In the genomic region with DNA sequence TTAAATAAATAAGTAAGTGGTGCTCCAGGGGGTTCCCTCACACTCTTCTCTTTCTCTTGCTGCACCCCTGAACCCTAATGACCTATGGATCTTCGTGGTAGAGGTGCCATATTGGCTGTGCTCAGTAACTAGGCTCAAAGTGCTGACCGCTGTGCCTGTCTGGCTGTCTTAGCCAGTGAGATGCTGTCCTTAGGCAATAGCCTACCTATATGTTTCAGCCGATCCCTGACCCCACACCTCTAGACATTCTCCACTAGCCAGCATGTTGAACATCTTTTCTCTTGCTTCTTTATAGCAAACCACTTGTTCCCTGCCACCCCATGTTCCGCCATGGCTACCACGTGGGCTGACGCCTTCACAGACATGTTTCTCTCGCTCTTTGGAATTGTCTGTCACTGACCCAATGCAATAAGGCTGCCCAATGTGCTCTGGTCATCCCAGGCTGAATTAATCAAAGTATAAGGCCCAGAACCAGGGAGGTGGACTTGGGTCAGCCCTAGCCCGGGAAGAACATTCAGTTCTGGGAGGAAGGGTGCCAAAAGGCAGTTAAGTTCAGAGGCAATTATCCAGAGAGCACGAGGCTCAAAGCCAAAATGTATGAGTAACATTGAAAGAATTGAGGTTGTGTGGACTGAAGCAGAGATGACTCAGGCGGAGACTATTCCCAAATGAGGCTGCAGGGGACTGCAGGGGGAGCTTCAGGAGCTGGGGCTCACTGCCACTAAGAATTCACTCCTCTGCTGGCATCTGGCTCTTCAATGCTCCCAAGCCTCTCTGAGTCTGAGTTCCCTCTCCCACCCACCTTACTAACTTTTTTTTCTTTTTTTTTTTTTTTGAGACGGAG, we compare ENCODE assay signal across 8 cellular contexts. TPM values are rescaled to one million over a fixed set of nuclear protein-coding genes. Genes with fewer than 3 reads are reported as not detected.
DNase-seq lines count a peak whose midpoint lies in the region; ATAC-seq and TF ChIP-seq lines count a peak whose summit lies in the region.

No MANE protein-coding gene starts in this region.

- H3K4me1 ChIP-seq in hepatocyte (ENCODE audit: insufficient read depth) (no peaks in the 10 kb centered on the region), smooth muscle cell (ENCODE audit: low read depth) (peaks cover 4% of the 10 kb centered on the region)

- H3K9ac ChIP-seq in smooth muscle cell (ENCODE audit: low read depth) = no peak overlapping the region

- peak; percentile 6 for TF ChIP-seq CTCF in hepatocyte (IDR thresholded peaks at IDR 0.05; ENCODE audit: poor library complexity)
- TF ChIP-seq CTCF in smooth muscle cell (IDR thresholded peaks at IDR 0.05; ENCODE audit: borderline replicate concordance, insufficient read depth, poor library complexity, severe bottlenecking) = no peak

- POLR2A ChIA-PET in HEK293T (lab: Yijun Ruan, JAX) = no interaction called here

- CTCF ChIA-PET in HEK293T (lab: Yijun Ruan, JAX) = no interaction called here

- no peaks in the 10 kb centered on the region for H3K36me3 ChIP-seq in hepatocyte (replicated peaks; ENCODE audit: insufficient read depth, low read depth)
- no peaks in the 10 kb centered on the region for H3K36me3 ChIP-seq in smooth muscle cell (ENCODE audit: low read depth)

- H3F3A ChIP-seq in smooth muscle cell (ENCODE audit: low read depth) = no peaks in the 10 kb centered on the region

- 73% methylated on average over 10 of the region's 11 CpGs for WGBS in hepatocyte (ENCODE audit: low lambda C conversion rate, missing lambda C conversion rate)
- 54% methylated on average over 11 of the region's 11 CpGs for WGBS in smooth muscle cell (ENCODE audit: low lambda C conversion rate)

- H3K79me2 ChIP-seq in hepatocyte (no peaks in the 10 kb centered on the region), smooth muscle cell (ENCODE audit: low read depth) (no peaks in the 10 kb centered on the region)

- DNase-seq in HEK293T (ENCODE audit: extremely low spot score) (peak; percentile 18), hepatocyte (ENCODE audit: low spot score) (peak; percentile 65), smooth muscle cell (lab: John Stamatoyannopoulos, UW; ENCODE audit: unreplicated experiment) (no peak)

- H2AFZ ChIP-seq in hepatocyte = no peak overlapping the region
- no peak overlapping the region for H2AFZ ChIP-seq in smooth muscle cell (ENCODE audit: low read depth)

- peak overlapping the region; percentile 29 for H3K27ac ChIP-seq in angular gyrus (ENCODE audit: low read depth, low read length)
- peak overlapping the region; percentile 24 for H3K27ac ChIP-seq in hepatocyte
- peak overlapping the region; percentile 51 for H3K27ac ChIP-seq in smooth muscle cell (ENCODE audit: low read depth)

- no peaks in the 10 kb centered on the region for H3K27me3 ChIP-seq in hepatocyte
- no peaks in the 10 kb centered on the region for H3K27me3 ChIP-seq in smooth muscle cell (ENCODE audit: low read depth)

- H3K4me2 ChIP-seq in hepatocyte (no peak overlapping the region), smooth muscle cell (peak overlapping the region; percentile 54)

- H4K20me1 ChIP-seq in hepatocyte (ENCODE audit: insufficient read depth, poor library complexity, severe bottlenecking) (no peaks in the 10 kb centered on the region), smooth muscle cell (ENCODE audit: low read depth) (no peaks in the 10 kb centered on the region)

- no peak for ATAC-seq in GM19351 (IDR thresholded peaks at IDR 0.05; ENCODE audit: unreplicated experiment)
- no peak for ATAC-seq in GM21423 (IDR thresholded peaks at IDR 0.05; ENCODE audit: unreplicated experiment)
- ATAC-seq in GM21447 (IDR thresholded peaks at IDR 0.05; ENCODE audit: unreplicated experiment) = no peak
- ATAC-seq in GM21360 (IDR thresholded peaks at IDR 0.05; ENCODE audit: unreplicated experiment) = no peak

- H3K9me3 ChIP-seq in hepatocyte (ENCODE audit: low read depth) (no peaks in the 10 kb centered on the region), smooth muscle cell (replicated peaks; ENCODE audit: low read depth) (no peaks in the 10 kb centered on the region)

- H3K4me3 ChIP-seq in hepatocyte = no peak overlapping the region
- H3K4me3 ChIP-seq in smooth muscle cell = no peak overlapping the region

- no peaks in the 10 kb centered on the region for H3K9me2 ChIP-seq in hepatocyte (replicated peaks; ENCODE audit: insufficient read depth)

TF ChIP-seq in HEK293T, 16 proteins besides CTCF, POLR2A, EP300 and RAD21:
- TF ChIP-seq SP1 (IDR thresholded peaks at IDR 0.05) (no peak), L3MBTL2 (conservative IDR thresholded peaks at IDR 0.05) (no peak), ARNT (IDR thresholded peaks at IDR 0.05) (no peak), CTBP1 (IDR thresholded peaks at IDR 0.05; ENCODE audit: borderline replicate concordance) (no peak), FOXA1 (IDR thresholded peaks at IDR 0.05) (no peak)
- TF ChIP-seq, protein P1, sequence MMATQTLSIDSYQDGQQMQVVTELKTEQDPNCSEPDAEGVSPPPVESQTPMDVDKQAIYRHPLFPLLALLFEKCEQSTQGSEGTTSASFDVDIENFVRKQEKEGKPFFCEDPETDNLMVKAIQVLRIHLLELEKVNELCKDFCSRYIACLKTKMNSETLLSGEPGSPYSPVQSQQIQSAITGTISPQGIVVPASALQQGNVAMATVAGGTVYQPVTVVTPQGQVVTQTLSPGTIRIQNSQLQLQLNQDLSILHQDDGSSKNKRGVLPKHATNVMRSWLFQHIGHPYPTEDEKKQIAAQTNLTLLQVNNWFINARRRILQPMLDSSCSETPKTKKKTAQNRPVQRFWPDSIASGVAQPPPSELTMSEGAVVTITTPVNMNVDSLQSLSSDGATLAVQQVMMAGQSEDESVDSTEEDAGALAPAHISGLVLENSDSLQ (IDR thresholded peaks at IDR 0.05) = no peak

RNA-seq across cellular contexts. Expression of a gene that starts 28.7 kb away (rescaled TPM):
- total RNA-seq in hepatocyte (19.3 and 52.8 TPM in 2 replicates), smooth muscle cell (30.3 and 35.7 TPM in 2 replicates)
- polyA plus RNA-seq in hepatocyte (17.1 and 25.2 TPM in 2 replicates), smooth muscle cell (14.6 and 26.0 TPM in 2 replicates)
